In genomic region chr10:88389456-88389855, GRCh38 we compare ENCODE assay signal across 8 cellular contexts.
A peak's percentile ranks its signal among the peaks of the same experiment; 100 is the strongest.
DNase-seq lines count a peak whose midpoint lies in the region; ATAC-seq and TF ChIP-seq lines count a peak whose summit lies in the region.

No MANE protein-coding gene starts in this region.

- peak; percentile 4 for DNase-seq in NCI-H2227 (lab: John Stamatoyannopoulos, UW; ENCODE audit: unreplicated experiment)
- DNase-seq in NCI-H2227 treated with DMSO at 0.1 percent for 48 hours (lab: John Stamatoyannopoulos, UW), result no peak
- DNase-seq in LHCN-M2 (ENCODE audit: low read depth), result peak; percentile 58
- peak; percentile 65 for DNase-seq in activated CD8-positive, alpha-beta T cell treated with anti-CD3 and anti-CD28 coated beads, Interleukin-2, amount 10 ng/mL, durations not matched to agents 7 days and 5 days
- peak; percentile 68 for DNase-seq in hepatocyte (ENCODE audit: low spot score)
- no peak for DNase-seq in thoracic aorta (ENCODE audit: low spot score)
- no peak for DNase-seq in germinal center (ENCODE audit: low spot score)

- peak overlapping the region; percentile 29 for H3K27ac Mint-ChIP-seq in activated CD8-positive, alpha-beta T cell treated with anti-CD3 and anti-CD28 coated beads, Interleukin-2, amount 10 ng/mL, durations not matched to agents 7 days and 5 days

- H3K36me3 ChIP-seq in hepatocyte (replicated peaks; ENCODE audit: insufficient read depth, low read depth), result no peaks in the 10 kb centered on the region
- no peaks in the 10 kb centered on the region for H3K36me3 ChIP-seq in thoracic aorta

- POLR2A ChIA-PET in activated CD8-positive, alpha-beta T cell treated with anti-CD3 and anti-CD28 coated beads, Interleukin-2, amount 10 ng/mL, durations not matched to agents 7 days and 5 days (lab: Charles Lee), result interaction anchor here (3.3 kb wide), 1 partner anchor 527 kb away, joined by 29 read pairs; the partner anchor contains the start of genes KLLN and PTEN

- H3K9me3 Mint-ChIP-seq in activated CD8-positive, alpha-beta T cell treated with anti-CD3 and anti-CD28 coated beads, Interleukin-2, amount 10 ng/mL, durations not matched to agents 7 days and 5 days (ENCODE audit: insufficient read depth), result peaks cover 5% of the 10 kb centered on the region

- no peaks in the 10 kb centered on the region for H3K9me2 ChIP-seq in hepatocyte (replicated peaks; ENCODE audit: insufficient read depth)

- H3K27me3 ChIP-seq in hepatocyte, result no peaks in the 10 kb centered on the region
- H3K27me3 ChIP-seq in thoracic aorta (replicated peaks; ENCODE audit: insufficient read depth), result no peaks in the 10 kb centered on the region

- H3K4me1 ChIP-seq in hepatocyte (ENCODE audit: insufficient read depth), result peaks cover 40% of the 10 kb centered on the region
- peaks cover 11 to 30% of the 10 kb centered on the region in 2 donors for H3K4me1 ChIP-seq in thoracic aorta (ENCODE audit: control insufficient read depth in 1 of 2, low read depth in 2 of 2)

- H3K4me2 ChIP-seq in hepatocyte, result peak overlapping the region; percentile 29

- TF ChIP-seq CTCF in hepatocyte (IDR thresholded peaks at IDR 0.05; ENCODE audit: poor library complexity), result peak; percentile 76
- peak; percentile 66 for TF ChIP-seq CTCF in thoracic aorta (IDR thresholded peaks at IDR 0.05)

- no peak for ATAC-seq in activated CD8-positive, alpha-beta T cell treated with anti-CD3 and anti-CD28 coated beads, Interleukin-2, amount 10 ng/mL, durations not matched to agents 7 days and 5 days
- ATAC-seq in thoracic aorta (ENCODE audit: insufficient number of reproducible peaks, low FRiP score, low read depth) (peak; percentile 35), HG02763 (IDR thresholded peaks at IDR 0.05; ENCODE audit: unreplicated experiment) (no peak)

- CTCF ChIA-PET in activated CD8-positive, alpha-beta T cell treated with anti-CD3 and anti-CD28 coated beads, Interleukin-2, amount 10 ng/mL, durations not matched to agents 7 days and 5 days (lab: Charles Lee), result interaction anchor here (0.7 to 5.4 kb wide), 50 partner anchors 10 to 551 kb away, joined by 3 to 82 read pairs (median 4); partner anchors contain the start of genes KLLN and PTEN

- H3K9me3 ChIP-seq in hepatocyte (ENCODE audit: low read depth) (no peaks in the 10 kb centered on the region), thoracic aorta (no peaks in the 10 kb centered on the region)

- H3K36me3 Mint-ChIP-seq in activated CD8-positive, alpha-beta T cell treated with anti-CD3 and anti-CD28 coated beads, Interleukin-2, amount 10 ng/mL, durations not matched to agents 7 days and 5 days (ENCODE audit: low read depth), result peaks cover 22% of the 10 kb centered on the region

- peaks cover 15% of the 10 kb centered on the region for H3K4me1 Mint-ChIP-seq in activated CD8-positive, alpha-beta T cell treated with anti-CD3 and anti-CD28 coated beads, Interleukin-2, amount 10 ng/mL, durations not matched to agents 7 days and 5 days (ENCODE audit: low read depth)

- H3K27ac ChIP-seq in hepatocyte, result no peak overlapping the region
- H3K27ac ChIP-seq in thoracic aorta, result no peak overlapping the region

- WGBS in hepatocyte (ENCODE audit: low lambda C conversion rate, missing lambda C conversion rate), result 13% methylated on average over 3 of the region's 3 CpGs

- H3K4me3 Mint-ChIP-seq in activated CD8-positive, alpha-beta T cell treated with anti-CD3 and anti-CD28 coated beads, Interleukin-2, amount 10 ng/mL, durations not matched to agents 7 days and 5 days, result no peak overlapping the region

- H2AFZ ChIP-seq in hepatocyte, result no peak overlapping the region

- H3K27me3 Mint-ChIP-seq in activated CD8-positive, alpha-beta T cell treated with anti-CD3 and anti-CD28 coated beads, Interleukin-2, amount 10 ng/mL, durations not matched to agents 7 days and 5 days (ENCODE audit: low read depth), result no peaks in the 10 kb centered on the region

- no peaks in the 10 kb centered on the region for H4K20me1 ChIP-seq in hepatocyte (ENCODE audit: insufficient read depth, poor library complexity, severe bottlenecking)

- H3K4me3 ChIP-seq in hepatocyte (no peak overlapping the region), thoracic aorta (no peak overlapping the region)

- H3K79me2 ChIP-seq in hepatocyte, result no peaks in the 10 kb centered on the region

Comparison
In these comparisons a context has a peak if more than half of its experiments do, and no peak if none do; other contexts are left out.
1. DNase-seq: peak in NCI-H2227 (single experiment), LHCN-M2 (single experiment), activated CD8-positive, alpha-beta T cell treated with anti-CD3 and anti-CD28 coated beads, Interleukin-2, amount 10 ng/mL, durations not matched to agents 7 days and 5 days (single experiment) and hepatocyte (single experiment); none in NCI-H2227 treated with DMSO at 0.1 percent for 48 hours (single experiment), thoracic aorta (single experiment) and germinal center (single experiment).